Comparison of ENCODE assay signal across 16 cellular contexts in genomic region chr2:98507461-98507860, GRCh38.
A peak's percentile ranks its signal among the peaks of the same experiment; 100 is the strongest.
DNase-seq lines count a peak whose midpoint lies in the region; TF ChIP-seq lines count a peak whose summit lies in the region.
"Had no signal": no experiment of that assay in that cellular context is flagged by ENCODE, and none has a peak within 500 bp of the region (broad histone marks: within the 10 kb centered on the region; RNA-seq: fewer than 3 reads in every experiment).

No MANE protein-coding gene starts in this region.

- intact Hi-C loops in breast epithelium (cut with DNase I; ENCODE audit: low total_unique reads): no loop called here
- intact Hi-C loops in MCF 10A (cut with micrococcal nuclease): no loop called here
- intact Hi-C loops in activated T-helper 2 cell treated with anti-CD3 and anti-CD28 coated beads, Interferon-gamma antibody, Interleukin-2, Interleukin-4, amounts not matched to agents 10 μg/mL and 5 μg/mL and 100 μg/mL, durations not matched to agents 14 hours and 24 hours and 36 hours (cut with micrococcal nuclease): loop anchor here (5.0 kb wide), 1 partner anchor 35 kb away; no protein-coding TSS in a partner anchor
- intact Hi-C loops in transverse colon (cut with DNase I; ENCODE audit: low total_unique reads): no loop called here

- in situ Hi-C loops in transverse colon (cut with MboI; ENCODE audit: low pct_ligation_motif_present in 1 of 4, low pct_unique_long_range_greater_than_20kb in 1 of 4, low sequenced_read_pairs in 3 of 4): loop anchor here in 1 of 4 donors (25.0 kb wide), 1 partner anchor 95 kb away; no protein-coding TSS in a partner anchor

- no peaks in the 10 kb centered on the region for H3K9me3 Mint-ChIP-seq in MCF 10A (ENCODE audit: unreplicated experiment)
- H3K9me3 Mint-ChIP-seq in activated T-helper 2 cell treated with anti-CD3 and anti-CD28 coated beads, Interferon-gamma antibody, Interleukin-2, Interleukin-4, amounts not matched to agents 10 μg/mL and 5 μg/mL and 100 μg/mL, durations not matched to agents 14 hours and 24 hours and 36 hours: no peaks in the 10 kb centered on the region

- H3K79me2 ChIP-seq in mesendoderm (ENCODE audit: control insufficient read depth, insufficient read depth, low read length): peaks cover 50% of the 10 kb centered on the region

- no peaks in the 10 kb centered on the region for H3K27me3 Mint-ChIP-seq in MCF 10A (ENCODE audit: insufficient read depth, unreplicated experiment)
- H3K27me3 Mint-ChIP-seq in activated T-helper 2 cell treated with anti-CD3 and anti-CD28 coated beads, Interferon-gamma antibody, Interleukin-2, Interleukin-4, amounts not matched to agents 10 μg/mL and 5 μg/mL and 100 μg/mL, durations not matched to agents 14 hours and 24 hours and 36 hours (ENCODE audit: low read depth): no peaks in the 10 kb centered on the region

- peak overlapping the region; percentile 10 for H2BK5ac ChIP-seq in mesendoderm (ENCODE audit: low read length)

- no peak overlapping the region for H3K4me3 Mint-ChIP-seq in MCF 10A (ENCODE audit: unreplicated experiment)
- no peak overlapping the region for H3K4me3 Mint-ChIP-seq in activated T-helper 2 cell treated with anti-CD3 and anti-CD28 coated beads, Interferon-gamma antibody, Interleukin-2, Interleukin-4, amounts not matched to agents 10 μg/mL and 5 μg/mL and 100 μg/mL, durations not matched to agents 14 hours and 24 hours and 36 hours (ENCODE audit: low read depth)

- CTCF ChIA-PET in MCF 10A (lab: Yijun Ruan, JAX): no interaction called here

- TF ChIP-seq POLR2A in breast epithelium (IDR thresholded peaks at IDR 0.05) (no peak), transverse colon (IDR thresholded peaks at IDR 0.05) (no peak)

- H3K4me1 Mint-ChIP-seq in MCF 10A (ENCODE audit: insufficient read depth, unreplicated experiment): peaks cover 12% of the 10 kb centered on the region
- H3K4me1 Mint-ChIP-seq in activated T-helper 2 cell treated with anti-CD3 and anti-CD28 coated beads, Interferon-gamma antibody, Interleukin-2, Interleukin-4, amounts not matched to agents 10 μg/mL and 5 μg/mL and 100 μg/mL, durations not matched to agents 14 hours and 24 hours and 36 hours (ENCODE audit: low read depth): peaks cover 68% of the 10 kb centered on the region

- TF ChIP-seq EP300 in transverse colon (IDR thresholded peaks at IDR 0.05; ENCODE audit: low read depth): no peak

- no CpG with 5 or more reads among the region's 3 CpGs for WGBS in mesendoderm (ENCODE audit: extremely low coverage, insufficient coverage, low lambda C conversion rate)
- WGBS in transverse colon (ENCODE audit: low coverage in 1 of 2), 2 donors: 87% methylated on average over 3 of the region's 3 CpGs; no CpG with 5 or more reads in 1 of the 2 donors

- no peak overlapping the region for H3K4ac ChIP-seq in mesendoderm (ENCODE audit: low read depth, low read length)

- DNase-seq in breast epithelium (ENCODE audit: low spot score in 2 of 2) (no peak), MCF 10A (ENCODE audit: unreplicated experiment) (no peak), mesendoderm (no peak), transverse colon (no peak), hypothalamus (lab: John Stamatoyannopoulos, UW) (no peak), NCI-H128 (lab: John Stamatoyannopoulos, UW; ENCODE audit: unreplicated experiment) (no peak), NCI-H345 (lab: John Stamatoyannopoulos, UW) (no peak)
- no peak for DNase-seq in activated T-helper 2 cell treated with anti-CD3 and anti-CD28 coated beads, Interferon-gamma antibody, Interleukin-2, Interleukin-4, amounts not matched to agents 10 μg/mL and 5 μg/mL and 100 μg/mL, durations not matched to agents 14 hours and 24 hours and 36 hours (ENCODE audit: low spot score)
- DNase-seq: activated CD4-positive, alpha-beta T cell treated with anti-CD3 and anti-CD28 coated beads for 4 hours; activated naive CD4-positive, alpha-beta T cell treated with Interleukin-2 at 50 U/mL for 16 hours; DMS53; IMR-90; NCI-H1105; NCI-H446 treated with DMSO at 0.1 percent for 48 hours; PC-9; SW 1271 had no signal

- H3K56ac ChIP-seq in mesendoderm (ENCODE audit: low read length): peak overlapping the region; percentile 52

- no peak overlapping the region for H3K4me3 ChIP-seq in breast epithelium
- no peak overlapping the region for H3K4me3 ChIP-seq in mesendoderm (ENCODE audit: low read length)
- no peak overlapping the region for H3K4me3 ChIP-seq in transverse colon
- H3K4me3 ChIP-seq: PC-9 had no signal

- no peaks in the 10 kb centered on the region for H3K27me3 ChIP-seq in breast epithelium
- no peaks in the 10 kb centered on the region for H3K27me3 ChIP-seq in mesendoderm (ENCODE audit: insufficient read depth, low read length, poor library complexity)
- H3K27me3 ChIP-seq in transverse colon: no peaks in the 10 kb centered on the region

- no peak overlapping the region for H2BK120ac ChIP-seq in mesendoderm (ENCODE audit: low read depth, low read length)

- no peak overlapping the region for H3K9ac ChIP-seq in mesendoderm (ENCODE audit: low read length)

- TF ChIP-seq CTCF in breast epithelium (IDR thresholded peaks at IDR 0.05) (no peak), MCF 10A (IDR thresholded peaks at IDR 0.05; ENCODE audit: unreplicated experiment) (no peak), transverse colon (IDR thresholded peaks at IDR 0.05) (no peak)

- POLR2A ChIA-PET in MCF 10A (lab: Yijun Ruan, JAX): interaction anchor here (1.1 kb wide), 1 partner anchor 11 kb away, joined by 3 read pairs; no protein-coding TSS in a partner anchor

- no peaks in the 10 kb centered on the region for H3K9me3 ChIP-seq in breast epithelium
- no peaks in the 10 kb centered on the region for H3K9me3 ChIP-seq in transverse colon

- H4K8ac ChIP-seq in mesendoderm (ENCODE audit: low read depth, low read length): no peak overlapping the region

- peak overlapping the region; percentile 45 for H2AK5ac ChIP-seq in mesendoderm (ENCODE audit: low read length)

- H3K4me2 ChIP-seq in mesendoderm (ENCODE audit: low read length): no peak overlapping the region
- H3K4me2 ChIP-seq: PC-9 had no signal

- no peak overlapping the region for H4K5ac ChIP-seq in mesendoderm (ENCODE audit: low read length)

- peaks cover 77% of the 10 kb centered on the region for H3K79me1 ChIP-seq in mesendoderm (ENCODE audit: low read length)

- peak overlapping the region; percentile 66 to 87 for H3K27ac ChIP-seq in breast epithelium
- no peak overlapping the region for H3K27ac ChIP-seq in mesendoderm (ENCODE audit: low read depth, low read length)
- H3K27ac ChIP-seq in transverse colon: peak overlapping the region; percentile 48 to 69 (median 60)
- H3K27ac ChIP-seq: PC-9 had no signal

- H2BK15ac ChIP-seq in mesendoderm (replicated peaks; ENCODE audit: low read depth): no peak overlapping the region

- H3K4me1 ChIP-seq in breast epithelium (peaks cover 0 to 9% of the 10 kb centered on the region in 2 donors), mesendoderm (ENCODE audit: control insufficient read depth, low read depth, low read length) (peaks cover 25% of the 10 kb centered on the region), transverse colon (peaks cover 28 to 60% (median 41%) of the 10 kb centered on the region in 4 donors)

- peak overlapping the region; percentile 38 for H3K23ac ChIP-seq in mesendoderm (ENCODE audit: low read length)

- H3K36me3 ChIP-seq in breast epithelium (no peaks in the 10 kb centered on the region), mesendoderm (ENCODE audit: control insufficient read depth, insufficient read depth, low read length) (peaks cover 1% of the 10 kb centered on the region), transverse colon (no peaks in the 10 kb centered on the region)

- BruUV-seq in MCF 10A (replicated peaks; lab: Mats Ljungman, UMichigan): no TSS peak

- H3K27ac Mint-ChIP-seq in MCF 10A (ENCODE audit: low read depth, unreplicated experiment): no peak overlapping the region
- H3K27ac Mint-ChIP-seq in activated T-helper 2 cell treated with anti-CD3 and anti-CD28 coated beads, Interferon-gamma antibody, Interleukin-2, Interleukin-4, amounts not matched to agents 10 μg/mL and 5 μg/mL and 100 μg/mL, durations not matched to agents 14 hours and 24 hours and 36 hours: peak overlapping the region; percentile 39

- H3K18ac ChIP-seq in mesendoderm (ENCODE audit: low read length): no peak overlapping the region

- H3K36me3 Mint-ChIP-seq in MCF 10A (ENCODE audit: insufficient read depth, unreplicated experiment): no peaks in the 10 kb centered on the region
- H3K36me3 Mint-ChIP-seq in activated T-helper 2 cell treated with anti-CD3 and anti-CD28 coated beads, Interferon-gamma antibody, Interleukin-2, Interleukin-4, amounts not matched to agents 10 μg/mL and 5 μg/mL and 100 μg/mL, durations not matched to agents 14 hours and 24 hours and 36 hours (ENCODE audit: low read depth): peaks cover 37% of the 10 kb centered on the region
